33 cellular contexts compared by ENCODE assay signal in the genomic region with DNA sequence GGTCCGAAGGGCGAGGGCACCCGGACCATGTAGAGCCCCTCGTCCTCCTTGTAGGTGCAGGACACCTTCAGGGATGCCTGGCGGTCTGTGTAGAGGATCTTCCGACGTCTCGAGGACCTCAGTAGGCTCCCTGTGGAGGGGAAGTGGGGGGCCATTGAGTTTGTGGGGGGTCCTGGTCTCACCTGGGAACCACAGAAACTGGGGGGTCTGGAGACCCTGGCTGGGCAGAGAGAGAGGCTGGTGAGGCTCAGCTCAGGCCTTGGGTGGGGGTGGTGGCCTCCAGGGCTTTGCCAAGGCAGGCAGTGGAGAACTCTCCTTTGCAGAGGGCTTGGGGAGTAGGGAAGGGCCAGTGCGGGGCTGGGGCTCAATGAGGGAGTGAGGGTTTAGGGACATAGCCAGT. TPM values are rescaled to one million over a fixed set of nuclear protein-coding genes. Genes with fewer than 3 reads are reported as not detected.
"Had no signal": no experiment of that assay in that cellular context is flagged by ENCODE, and none has a peak within 500 bp of the region (broad histone marks: within the 10 kb centered on the region; RNA-seq: fewer than 3 reads in every experiment).

No MANE protein-coding gene starts in this region.

- FAIRE-seq: islet of Langerhans had no signal

- H3K36me3 ChIP-seq: neural progenitor cell, neutrophil, right lobe of liver, stomach, thyroid gland, transverse colon, upper lobe of left lung, vagina had no signal

- H3K27me3 ChIP-seq: neural progenitor cell, neutrophil, right lobe of liver, testis, thyroid gland, transverse colon, upper lobe of left lung, vagina had no signal

- ATAC-seq: left lobe of liver; natural killer cell; psoas muscle; right lobe of liver; stimulated activated memory B cell treated with anti-CD40 and anti-IgM and Interleukin-4, amounts not matched to agents 10 μg/mL and 1 μg/mL and 100 μg/mL, for 72 hours; stimulated activated naive CD8-positive, alpha-beta T cell treated with anti-CD3 and anti-CD28 coated beads, Interleukin-15, Interleukin-2, amounts not matched to agents 100 U/mL and 50 U/mL, for 24 hours had no signal

- DNase-seq: hypothalamus; immature natural killer cell; mesendoderm; naive B cell; natural killer cell; nephron progenitor cell; occipital lobe; right lobe of liver; stimulated activated CD4-positive, alpha-beta T cell treated with anti-CD3 and anti-CD28 coated beads, Interleukin-1b, Interleukin-23, amount 100 ng/mL, for 48 hours; stimulated activated CD4-positive, alpha-beta T cell treated with anti-CD3 and anti-CD28 coated beads, Interleukin-2, amount 100 ng/mL, for 48 hours; stimulated activated CD4-positive, alpha-beta T cell treated with anti-CD3 and anti-CD28 coated beads, Interleukin-4, amount 100 ng/mL, for 4 hours; stimulated activated CD8-positive, alpha-beta memory T cell treated with anti-CD3 and anti-CD28 coated beads, Interleukin-4, amount 100 ng/mL, for 48 hours; stimulated activated naive CD8-positive, alpha-beta T cell treated with anti-CD3 and anti-CD28 coated beads, Interleukin-15, Interleukin-2, amounts not matched to agents 100 U/mL and 50 U/mL, for 24 hours; stomach; testis; thyroid gland; transverse colon; upper lobe of left lung had no signal

- H3K4me1 Mint-ChIP-seq: immature natural killer cell; naive B cell; stimulated activated memory B cell treated with anti-CD40 and anti-IgM and Interleukin-4, amounts not matched to agents 10 μg/mL and 1 μg/mL and 100 μg/mL, for 72 hours had no signal

- H3K27ac ChIP-seq: neural progenitor cell, neutrophil, parathyroid adenoma, psoas muscle, right lobe of liver, stomach, testis, thyroid gland, transverse colon, upper lobe of left lung, vagina had no signal

- H3K9me3 ChIP-seq: neutrophil, psoas muscle, right lobe of liver, stomach, testis, thyroid gland, transverse colon, upper lobe of left lung, vagina had no signal

- H3K4me1 ChIP-seq: neural progenitor cell, parathyroid adenoma, right lobe of liver, stomach, transverse colon, vagina had no signal

- H3K4me3 Mint-ChIP-seq: immature natural killer cell; mesothelial cell of epicardium; naive B cell; natural killer cell; nephron progenitor cell; neural progenitor cell; stimulated activated memory B cell treated with anti-CD40 and anti-IgM and Interleukin-4, amounts not matched to agents 10 μg/mL and 1 μg/mL and 100 μg/mL, for 72 hours had no signal

- H3K36me3 Mint-ChIP-seq: immature natural killer cell; mesothelial cell of epicardium; naive B cell; natural killer cell; neural progenitor cell; stimulated activated memory B cell treated with anti-CD40 and anti-IgM and Interleukin-4, amounts not matched to agents 10 μg/mL and 1 μg/mL and 100 μg/mL, for 72 hours had no signal

- H3K9ac ChIP-seq: neural progenitor cell, parathyroid adenoma had no signal

- H3K27ac Mint-ChIP-seq: mesothelial cell of epicardium; naive B cell; natural killer cell; nephron progenitor cell; neural progenitor cell; stimulated activated memory B cell treated with anti-CD40 and anti-IgM and Interleukin-4, amounts not matched to agents 10 μg/mL and 1 μg/mL and 100 μg/mL, for 72 hours had no signal

- H3K9me3 Mint-ChIP-seq: immature natural killer cell; mesothelial cell of epicardium; naive B cell; natural killer cell; nephron progenitor cell; neural progenitor cell; stimulated activated memory B cell treated with anti-CD40 and anti-IgM and Interleukin-4, amounts not matched to agents 10 μg/mL and 1 μg/mL and 100 μg/mL, for 72 hours had no signal

- H3K4me3 ChIP-seq: lung, neural progenitor cell, psoas muscle, right lobe of liver, smooth muscle cell, stomach, testis, thyroid gland, transverse colon, upper lobe of left lung, vagina had no signal

RNA-seq across cellular contexts. Expression of a gene that starts 19.0 kb away (rescaled TPM):
- total RNA-seq: mononuclear cell, osteocyte had no signal
- polyA plus RNA-seq: immature natural killer cell had no signal

RNA-seq across cellular contexts. Expression of a gene that starts 50.0 kb away (rescaled TPM):
- total RNA-seq: mononuclear cell, natural killer cell, occipital lobe, osteocyte, skeletal muscle tissue, urinary bladder had no signal
- polyA plus RNA-seq: immature natural killer cell, smooth muscle cell had no signal
